8 cellular contexts compared by ENCODE assay signal in the genomic region with DNA sequence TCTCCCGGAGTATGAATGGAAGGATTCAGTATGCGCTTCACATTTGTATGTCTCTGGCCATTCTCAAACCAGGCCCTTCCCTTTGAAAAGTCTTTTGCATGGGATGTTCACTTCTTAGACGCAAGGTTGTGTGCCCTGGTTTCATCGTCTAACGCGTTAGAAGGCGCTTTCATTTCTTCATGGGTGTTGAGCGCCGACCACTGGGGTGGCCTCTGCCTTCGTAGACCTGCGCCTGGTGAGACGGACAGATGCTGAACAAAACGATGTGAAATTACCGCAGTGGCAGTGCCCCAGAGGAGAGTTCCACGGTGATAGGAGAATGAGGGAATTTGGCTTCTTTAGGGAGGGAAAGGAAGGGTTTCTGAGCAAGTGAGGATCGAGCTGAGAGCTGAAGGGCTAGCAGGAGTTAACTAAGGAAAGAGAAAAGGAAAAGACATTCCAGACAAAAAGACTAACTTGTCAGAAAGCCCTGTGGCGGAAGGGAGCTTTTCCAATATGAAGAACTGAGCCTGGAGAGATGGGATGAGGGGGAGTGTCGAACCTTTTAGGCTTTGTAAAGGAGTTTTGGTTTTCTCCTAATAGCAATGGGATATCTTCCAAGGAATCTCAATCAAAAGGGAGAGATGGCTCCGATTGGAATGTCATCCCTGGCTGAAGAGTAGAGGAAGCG.
DNase-seq lines count a peak whose midpoint lies in the region; ATAC-seq lines count a peak whose summit lies in the region.

No MANE protein-coding gene starts in this region.

- no peaks in the 10 kb centered on the region for H3K9me3 Mint-ChIP-seq in activated naive CD4-positive, alpha-beta T cell treated with anti-CD3 and anti-CD28 coated beads, Interleukin-2, amount 10 ng/mL, durations not matched to agents 7 days and 5 days

- H3K4me3 Mint-ChIP-seq in activated naive CD4-positive, alpha-beta T cell treated with anti-CD3 and anti-CD28 coated beads, Interleukin-2, amount 10 ng/mL, durations not matched to agents 7 days and 5 days: no peak overlapping the region

- CTCF ChIA-PET in activated naive CD4-positive, alpha-beta T cell treated with anti-CD3 and anti-CD28 coated beads, Interleukin-2, amount 10 ng/mL, durations not matched to agents 7 days and 5 days (lab: Charles Lee): interaction anchor here (1.1 to 1.6 kb wide), 4 partner anchors 25 to 76 kb away, joined by 3 to 5 read pairs (median 4); no protein-coding TSS in a partner anchor

- no peak overlapping the region for H3K27ac Mint-ChIP-seq in activated naive CD4-positive, alpha-beta T cell treated with anti-CD3 and anti-CD28 coated beads, Interleukin-2, amount 10 ng/mL, durations not matched to agents 7 days and 5 days

- H3K9me3 ChIP-seq in NT2/D1 (ENCODE audit: insufficient read depth, low read length): no peaks in the 10 kb centered on the region

- peak overlapping the region; percentile 97 for H3K9ac ChIP-seq in NT2/D1 (ENCODE audit: insufficient read length, low read depth)

- no peaks in the 10 kb centered on the region for H3K27me3 ChIP-seq in NT2/D1 (ENCODE audit: insufficient read depth, insufficient read length)

- H3K4me1 ChIP-seq in NT2/D1 (ENCODE audit: insufficient read depth, insufficient read length): no peaks in the 10 kb centered on the region

- peaks cover 21% of the 10 kb centered on the region for H3K4me1 Mint-ChIP-seq in activated naive CD4-positive, alpha-beta T cell treated with anti-CD3 and anti-CD28 coated beads, Interleukin-2, amount 10 ng/mL, durations not matched to agents 7 days and 5 days

- no peaks in the 10 kb centered on the region for H3K27me3 Mint-ChIP-seq in activated naive CD4-positive, alpha-beta T cell treated with anti-CD3 and anti-CD28 coated beads, Interleukin-2, amount 10 ng/mL, durations not matched to agents 7 days and 5 days

- H3K4me3 ChIP-seq in NT2/D1 (ENCODE audit: insufficient read length, low read depth): peak overlapping the region; percentile 82

- peak; percentile 55 for DNase-seq in NCI-H748 (lab: John Stamatoyannopoulos, UW; ENCODE audit: unreplicated experiment)
- no peak for DNase-seq in NCI-H748 treated with DMSO at 0.1 percent for 48 hours (lab: John Stamatoyannopoulos, UW)
- DNase-seq in NT2/D1 (ENCODE audit: low read depth, low spot score): peak; percentile 40
- DNase-seq in activated naive CD4-positive, alpha-beta T cell treated with anti-CD3 and anti-CD28 coated beads, Interleukin-2, amount 10 ng/mL, durations not matched to agents 7 days and 5 days: peak; percentile 66
- DNase-seq in hippocampal formation (lab: John Stamatoyannopoulos, UW): peak; percentile 50 to 57
- peak; percentile 20 for DNase-seq in smooth muscle cell of the brain vasculature (ENCODE audit: low read depth, low spot score)
- DNase-seq in NCI-H524 treated with DMSO at 0.1 percent for 48 hours (lab: John Stamatoyannopoulos, UW): no peak

- H3K36me3 Mint-ChIP-seq in activated naive CD4-positive, alpha-beta T cell treated with anti-CD3 and anti-CD28 coated beads, Interleukin-2, amount 10 ng/mL, durations not matched to agents 7 days and 5 days: peaks cover 26% of the 10 kb centered on the region

- H3K36me3 ChIP-seq in NT2/D1 (ENCODE audit: insufficient read depth, insufficient read length, low read length): peaks cover 20% of the 10 kb centered on the region

- ATAC-seq in HG02678 (IDR thresholded peaks at IDR 0.05; ENCODE audit: unreplicated experiment): peak; percentile 29

Comparison
In these comparisons a context has a peak if more than half of its experiments do, and no peak if none do; other contexts are left out.
1. DNase-seq: peak in NCI-H748 (single experiment), NT2/D1 (single experiment), activated naive CD4-positive, alpha-beta T cell treated with anti-CD3 and anti-CD28 coated beads, Interleukin-2, amount 10 ng/mL, durations not matched to agents 7 days and 5 days (single experiment), hippocampal formation (2 of 2) and smooth muscle cell of the brain vasculature (single experiment); none in NCI-H748 treated with DMSO at 0.1 percent for 48 hours (single experiment) and NCI-H524 treated with DMSO at 0.1 percent for 48 hours (single experiment).